1 cellular context compared by ENCODE assay signal in genomic region chr12:47071241-47071852, GRCh38.
TF ChIP-seq lines count a peak whose summit lies in the region.

No MANE protein-coding gene starts in this region.

TF ChIP-seq in HepG2, 621 proteins besides CTCF, POLR2A, EP300 and RAD21 (continued from another document):
- TF ChIP-seq ZFP90 (CRISPR knock-in tag; IDR thresholded peaks at IDR 0.05; ENCODE audit: borderline replicate concordance) (no peak), ZBTB49 (CRISPR knock-in tag; IDR thresholded peaks at IDR 0.05; ENCODE audit: borderline replicate concordance) (no peak), XBP1 (CRISPR knock-in tag; IDR thresholded peaks at IDR 0.05) (no peak), ZNF740 (CRISPR knock-in tag; IDR thresholded peaks at IDR 0.05) (no peak), ZNF619 (CRISPR knock-in tag; IDR thresholded peaks at IDR 0.05) (no peak)
TF ChIP-seq in HepG2: peak in this region for 0.
